ENCODE assay signal across 8 cellular contexts in the genomic region with DNA sequence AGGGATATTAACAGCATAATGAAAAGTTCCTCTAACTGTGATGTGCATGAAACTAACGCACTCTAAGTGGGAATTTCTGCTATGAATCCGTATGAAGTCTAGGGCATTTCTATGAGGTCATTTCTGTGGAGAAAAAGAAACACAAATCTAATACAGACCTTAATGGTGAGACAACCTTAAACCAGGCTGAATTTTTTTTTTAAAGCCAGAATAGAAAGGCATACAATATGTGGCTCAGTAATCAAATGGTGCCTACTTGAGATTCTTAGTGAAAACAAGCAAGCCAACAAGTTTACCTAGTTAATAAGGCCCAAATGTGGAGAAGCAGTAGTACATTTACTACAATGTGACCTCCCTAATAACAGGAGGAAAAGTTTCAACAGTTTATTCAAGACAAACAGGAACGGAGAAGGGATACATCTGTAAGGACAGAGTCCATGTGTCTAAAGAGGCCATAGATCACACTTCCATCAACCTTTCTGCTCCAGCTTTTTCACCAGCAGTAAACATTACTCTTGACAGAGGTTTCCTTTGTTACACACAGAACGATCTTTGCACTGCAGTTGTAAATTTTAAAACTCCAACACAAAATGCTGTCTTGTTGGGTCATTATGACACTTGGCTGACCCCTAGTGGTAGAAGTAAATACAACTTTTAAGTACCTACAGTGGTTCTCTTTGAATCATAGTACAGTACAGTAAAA. TPM values are rescaled to one million over a fixed set of nuclear protein-coding genes. Genes with fewer than 3 reads are reported as not detected.
DNase-seq lines count a peak whose midpoint lies in the region; ATAC-seq and TF ChIP-seq lines count a peak whose summit lies in the region.

No MANE protein-coding gene starts in this region.

- H2AFZ ChIP-seq in DND-41 (ENCODE audit: low read depth, low read length), result no peak overlapping the region

- intact Hi-C loops in sciatic nerve (cut with DNase I), result no loop called here

- H3K36me3 ChIP-seq in DND-41 (ENCODE audit: insufficient read depth, low read length), result peaks cover 10% of the 10 kb centered on the region; the same call in 1 of the 2 replicates

- H3K4me1 ChIP-seq in DND-41 (ENCODE audit: insufficient read depth, low read length), result no peaks in the 10 kb centered on the region

- DNase-seq in DND-41, result no peak
- peak; percentile 47 to 58 for DNase-seq in NCI-H446 (lab: John Stamatoyannopoulos, UW)
- DNase-seq in astrocyte of the hippocampus (ENCODE audit: low read depth, low spot score), result peak; percentile 89
- DNase-seq in hepatic stellate cell (ENCODE audit: low spot score), result peak; percentile 16
- no peak for DNase-seq in sciatic nerve (ENCODE audit: low spot score)
- DNase-seq in 8988T, result no peak

- H3K9me3 ChIP-seq in DND-41 (ENCODE audit: insufficient read depth, low read length, severe bottlenecking), result no peaks in the 10 kb centered on the region

- H4K20me1 ChIP-seq in DND-41 (ENCODE audit: insufficient read depth, low read length), result no peaks in the 10 kb centered on the region

- TF ChIP-seq CTCF in DND-41 (IDR thresholded peaks at IDR 0.05; ENCODE audit: borderline replicate concordance, extremely low read depth, low read length, poor library complexity, severe bottlenecking), result peak; percentile 76

- H3K27me3 ChIP-seq in DND-41 (ENCODE audit: insufficient read depth, low read length, poor library complexity), result no peaks in the 10 kb centered on the region

- H3K79me2 ChIP-seq in DND-41 (ENCODE audit: insufficient read depth, low read length), result no peaks in the 10 kb centered on the region

- no peak overlapping the region for H3K27ac ChIP-seq in DND-41 (ENCODE audit: low read length)

- no peak overlapping the region for H3K4me3 ChIP-seq in DND-41 (ENCODE audit: low read depth in 1 of 2, low read length in 2 of 2)

- ATAC-seq in DND-41 (ENCODE audit: insufficient read depth, low read depth) (peak; percentile 96), GM19438 (IDR thresholded peaks at IDR 0.05; ENCODE audit: low read depth, unreplicated experiment) (peak; percentile 85), HG03378 (IDR thresholded peaks at IDR 0.05; ENCODE audit: unreplicated experiment) (peak; percentile 94), sciatic nerve (peak; percentile 93)

- H3K9ac ChIP-seq in DND-41 (ENCODE audit: low read depth, low read length), result no peak overlapping the region

- no peak overlapping the region for H3K4me2 ChIP-seq in DND-41 (ENCODE audit: insufficient read depth, low read length)

RNA-seq across cellular contexts. Expression of a gene that starts 26.2 kb away (rescaled TPM):
- total RNA-seq in sciatic nerve, result 13.6 TPM

RNA-seq across cellular contexts. Expression of a gene that starts 49.2 kb away (rescaled TPM):
- total RNA-seq in sciatic nerve, result 7.8 TPM

Comparison
In these comparisons a context has a peak if more than half of its experiments do, and no peak if none do; other contexts are left out.
1. DNase-seq: peak in NCI-H446 (2 of 2), astrocyte of the hippocampus (single experiment) and hepatic stellate cell (single experiment); none in DND-41 (single experiment), sciatic nerve (single experiment) and 8988T (single experiment).
2. Peak in every context shown above with its lines, with median percentiles within 50 percentile points of each other: ATAC-seq.